10 cellular contexts compared by ENCODE assay signal in genomic region chr3:197952440-197952839, GRCh38. TPM values are rescaled to one million over a fixed set of nuclear protein-coding genes. Genes with fewer than 3 reads are reported as not detected.
DNase-seq lines count a peak whose midpoint lies in the region; ATAC-seq lines count a peak whose summit lies in the region.
"Had no signal": no experiment of that assay in that cellular context is flagged by ENCODE, and none has a peak within 500 bp of the region (broad histone marks: within the 10 kb centered on the region; RNA-seq: fewer than 3 reads in every experiment).

No MANE protein-coding gene starts in this region.

- H3K27me3 Mint-ChIP-seq in activated T-helper 1 cell treated with anti-CD3 and anti-CD28 coated beads, Interleukin-12 subunit alpha, Interleukin-12 subunit beta, Interleukin-2, Interleukin-4 antibody, amounts not matched to agents 30 ng/mL and 10 ng/mL and 1 ng/mL, durations not matched to agents 14 hours and 24 hours and 36 hours (ENCODE audit: insufficient read depth), result no peaks in the 10 kb centered on the region
- H3K27me3 Mint-ChIP-seq in memory B cell, result no peaks in the 10 kb centered on the region

- no peaks in the 10 kb centered on the region for H3K9me3 Mint-ChIP-seq in activated T-helper 1 cell treated with anti-CD3 and anti-CD28 coated beads, Interleukin-12 subunit alpha, Interleukin-12 subunit beta, Interleukin-2, Interleukin-4 antibody, amounts not matched to agents 30 ng/mL and 10 ng/mL and 1 ng/mL, durations not matched to agents 14 hours and 24 hours and 36 hours
- no peaks in the 10 kb centered on the region for H3K9me3 Mint-ChIP-seq in memory B cell

- H3K9me2 ChIP-seq in GM23248 (ENCODE audit: insufficient read depth), result no peaks in the 10 kb centered on the region

- H3K4me3 Mint-ChIP-seq in activated T-helper 1 cell treated with anti-CD3 and anti-CD28 coated beads, Interleukin-12 subunit alpha, Interleukin-12 subunit beta, Interleukin-2, Interleukin-4 antibody, amounts not matched to agents 30 ng/mL and 10 ng/mL and 1 ng/mL, durations not matched to agents 14 hours and 24 hours and 36 hours, result peak overlapping the region; percentile 76
- H3K4me3 Mint-ChIP-seq in memory B cell, result peak overlapping the region; percentile 70

- H3K27me3 ChIP-seq in ACC112 (ENCODE audit: insufficient read depth, low read length), result no peaks in the 10 kb centered on the region
- H3K27me3 ChIP-seq in GM23248 (replicated peaks; ENCODE audit: insufficient read depth), result no peaks in the 10 kb centered on the region

- WGBS in GM23248 (ENCODE audit: low coverage in 1 of 2, low lambda C conversion rate in 2 of 2, missing lambda C conversion rate in 2 of 2), 2 experiments, result 92 to 93% methylated on average over 9 of the region's 9 CpGs

- no peak overlapping the region for H2AFZ ChIP-seq in ACC112 (ENCODE audit: low read length, unreplicated experiment)
- no peak overlapping the region for H2AFZ ChIP-seq in GM23248

- peak overlapping the region; percentile 100 for H3K9ac ChIP-seq in GM23248

- intact Hi-C loops in activated T-helper 1 cell treated with anti-CD3 and anti-CD28 coated beads, Interleukin-12 subunit alpha, Interleukin-12 subunit beta, Interleukin-2, Interleukin-4 antibody, amounts not matched to agents 30 ng/mL and 10 ng/mL and 1 ng/mL, durations not matched to agents 14 hours and 24 hours and 36 hours (cut with micrococcal nuclease), result loop anchor here (5.0 kb wide), 1 partner anchor 325 kb away; no protein-coding TSS in a partner anchor

- peaks cover 74% of the 10 kb centered on the region for H3F3A ChIP-seq in GM23248 (ENCODE audit: insufficient read depth)

- ATAC-seq in memory B cell (ENCODE audit: low read depth) (no peak), GM21528 (IDR thresholded peaks at IDR 0.05; ENCODE audit: low FRiP score, unreplicated experiment) (no peak)

- H3K36me3 Mint-ChIP-seq in activated T-helper 1 cell treated with anti-CD3 and anti-CD28 coated beads, Interleukin-12 subunit alpha, Interleukin-12 subunit beta, Interleukin-2, Interleukin-4 antibody, amounts not matched to agents 30 ng/mL and 10 ng/mL and 1 ng/mL, durations not matched to agents 14 hours and 24 hours and 36 hours (ENCODE audit: low read depth), result peaks cover 57% of the 10 kb centered on the region
- peaks cover 27% of the 10 kb centered on the region for H3K36me3 Mint-ChIP-seq in memory B cell

- H3K36me3 ChIP-seq in ACC112 (ENCODE audit: insufficient read depth, low read length) (peaks cover 53% of the 10 kb centered on the region), GM23248 (ENCODE audit: low read depth) (peaks cover 60% of the 10 kb centered on the region)

- no peak overlapping the region for H3K27ac Mint-ChIP-seq in activated T-helper 1 cell treated with anti-CD3 and anti-CD28 coated beads, Interleukin-12 subunit alpha, Interleukin-12 subunit beta, Interleukin-2, Interleukin-4 antibody, amounts not matched to agents 30 ng/mL and 10 ng/mL and 1 ng/mL, durations not matched to agents 14 hours and 24 hours and 36 hours
- peak overlapping the region; percentile 88 for H3K27ac Mint-ChIP-seq in memory B cell

- DNase-seq in GM23248, result no peak
- no peak for DNase-seq in activated T-helper 1 cell treated with anti-CD3 and anti-CD28 coated beads, Interleukin-12 subunit alpha, Interleukin-12 subunit beta, Interleukin-2, Interleukin-4 antibody, amounts not matched to agents 30 ng/mL and 10 ng/mL and 1 ng/mL, durations not matched to agents 14 hours and 24 hours and 36 hours (ENCODE audit: low spot score)
- DNase-seq in memory B cell (ENCODE audit: low spot score in 2 of 2), result no peak
- DNase-seq in NCI-H446 (lab: John Stamatoyannopoulos, UW), result no peak
- no peak for DNase-seq in DMS153 (lab: John Stamatoyannopoulos, UW)
- no peak for DNase-seq in SHP77 treated with DMSO at 0.1 percent for 48 hours (lab: John Stamatoyannopoulos, UW)
- DNase-seq: amniotic stem cell, NCI-H2107 had no signal

- in situ Hi-C loops in GM23248 (cut with MboI), result no loop called here

- H3K4me3 ChIP-seq in ACC112 (ENCODE audit: low read depth, low read length), result peak overlapping the region; percentile 92; the same call in 1 of the 2 replicates
- peak overlapping the region; percentile 100 for H3K4me3 ChIP-seq in GM23248

- no peaks in the 10 kb centered on the region for H3K9me3 ChIP-seq in GM23248 (ENCODE audit: low read depth)

- H3K79me2 ChIP-seq in ACC112 (ENCODE audit: control insufficient read depth, insufficient read depth, low read length, unreplicated experiment) (peaks cover 49% of the 10 kb centered on the region), GM23248 (ENCODE audit: insufficient read depth) (peaks cover 53% of the 10 kb centered on the region)

- H4K20me1 ChIP-seq in GM23248 (ENCODE audit: insufficient read depth), result peaks cover 14% of the 10 kb centered on the region; the same call in 1 of the 2 replicates

- H3K4me2 ChIP-seq in GM23248 (ENCODE audit: unreplicated experiment), result peak overlapping the region; percentile 94

- peaks cover 56% of the 10 kb centered on the region for H3K4me1 Mint-ChIP-seq in activated T-helper 1 cell treated with anti-CD3 and anti-CD28 coated beads, Interleukin-12 subunit alpha, Interleukin-12 subunit beta, Interleukin-2, Interleukin-4 antibody, amounts not matched to agents 30 ng/mL and 10 ng/mL and 1 ng/mL, durations not matched to agents 14 hours and 24 hours and 36 hours (ENCODE audit: low read depth)
- H3K4me1 Mint-ChIP-seq in memory B cell, result peaks cover 15% of the 10 kb centered on the region

- H3K27ac ChIP-seq in ACC112 (ENCODE audit: low read depth, low read length) (no peak overlapping the region), GM23248 (peak overlapping the region; percentile 41; the same call in 1 of the 2 replicates)

- peaks cover 40% of the 10 kb centered on the region for H3K4me1 ChIP-seq in ACC112 (ENCODE audit: control insufficient read depth, insufficient read depth, low read length, unreplicated experiment)
- H3K4me1 ChIP-seq in GM23248 (ENCODE audit: insufficient read depth), result peaks cover 40% of the 10 kb centered on the region

RNA-seq across cellular contexts. Expression of gene RPL35A, which starts 2.5 kb away (rescaled TPM):
- total RNA-seq in GM23248 (2014; rRNA removed; shearing (Covaris generic)), result 405 and 468 TPM in 2 replicates
- 765 and 803 TPM in 2 replicates for polyA plus RNA-seq in GM23248 (2016; fragmentation: Nextera tagmentation; extraction: Ambion mirVana)
- 1,253 and 1,262 TPM in 2 replicates for total RNA-seq in activated T-helper 1 cell treated with anti-CD3 and anti-CD28 coated beads, Interleukin-12 subunit alpha, Interleukin-12 subunit beta, Interleukin-2, Interleukin-4 antibody, amounts not matched to agents 30 ng/mL and 10 ng/mL and 1 ng/mL, durations not matched to agents 14 hours and 24 hours and 36 hours

RNA-seq across cellular contexts. Expression of gene LMLN, which starts 7.6 kb away (rescaled TPM):
- total RNA-seq in GM23248 (2014; rRNA removed; shearing (Covaris generic)), result 3.1 and 3.4 TPM in 2 replicates
- 5.8 and 6.2 TPM in 2 replicates for polyA plus RNA-seq in GM23248 (2016; fragmentation: Nextera tagmentation; extraction: Ambion mirVana)
- 2.8 and 3.7 TPM in 2 replicates for total RNA-seq in activated T-helper 1 cell treated with anti-CD3 and anti-CD28 coated beads, Interleukin-12 subunit alpha, Interleukin-12 subunit beta, Interleukin-2, Interleukin-4 antibody, amounts not matched to agents 30 ng/mL and 10 ng/mL and 1 ng/mL, durations not matched to agents 14 hours and 24 hours and 36 hours
